1 cellular context compared by ENCODE assay signal in the genomic region with DNA sequence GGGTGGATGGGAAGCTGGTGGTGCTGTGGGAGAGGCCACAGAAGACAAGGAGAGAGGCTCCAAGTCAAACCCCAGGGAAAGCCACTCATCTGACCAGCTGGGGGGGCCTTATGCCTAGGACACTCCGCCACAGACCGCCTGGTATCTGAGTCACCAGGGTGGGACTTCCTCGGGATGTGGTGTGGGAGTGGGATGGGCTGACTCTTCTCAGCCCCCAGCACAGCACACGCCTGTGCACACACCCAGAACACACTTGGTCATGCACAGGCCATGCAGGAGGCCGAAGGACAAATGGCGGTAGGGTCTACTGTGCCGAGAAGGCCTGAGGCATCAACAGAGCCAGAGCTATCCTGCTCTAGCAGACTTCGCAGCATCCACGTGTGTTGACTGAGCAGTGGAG.
TF ChIP-seq lines count a peak whose summit lies in the region.

No MANE protein-coding gene starts in this region.

TF ChIP-seq in H1, 55 proteins besides CTCF, POLR2A, EP300 and RAD21:
- no peak for TF ChIP-seq CHD1 (IDR thresholded peaks at IDR 0.05; ENCODE audit: low read depth, low read length)
- TF ChIP-seq CEBPB (IDR thresholded peaks at IDR 0.05; ENCODE audit: low read depth, low read length): no peak
- TF ChIP-seq MAFK (IDR thresholded peaks at IDR 0.05; ENCODE audit: low read depth, low read length): no peak
- TF ChIP-seq KDM1A (IDR thresholded peaks at IDR 0.05; ENCODE audit: borderline replicate concordance, low read length): no peak
- TF ChIP-seq NRF1 (IDR thresholded peaks at IDR 0.05; ENCODE audit: low read depth, low read length): no peak
- TF ChIP-seq TCF12 (IDR thresholded peaks at IDR 0.05; ENCODE audit: low read depth, low read length): no peak
- no peak for TF ChIP-seq POLR2AphosphoS5 (IDR thresholded peaks at IDR 0.05; ENCODE audit: low read depth, low read length)
- TF ChIP-seq POU5F1 (IDR thresholded peaks at IDR 0.05; ENCODE audit: low read depth, low read length): no peak
- TF ChIP-seq RFX5 (IDR thresholded peaks at IDR 0.05; ENCODE audit: borderline replicate concordance, low read depth, low read length): no peak
- TF ChIP-seq BRCA1 (IDR thresholded peaks at IDR 0.05; ENCODE audit: low read depth, low read length): no peak
- TF ChIP-seq SAP30 (IDR thresholded peaks at IDR 0.05; ENCODE audit: insufficient read depth, insufficient replicate concordance, low read length): no peak
- TF ChIP-seq, protein P1, sequence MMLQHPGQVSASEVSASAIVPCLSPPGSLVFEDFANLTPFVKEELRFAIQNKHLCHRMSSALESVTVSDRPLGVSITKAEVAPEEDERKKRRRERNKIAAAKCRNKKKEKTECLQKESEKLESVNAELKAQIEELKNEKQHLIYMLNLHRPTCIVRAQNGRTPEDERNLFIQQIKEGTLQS (IDR thresholded peaks at IDR 0.05; ENCODE audit: insufficient read depth, low read depth, low read length): no peak
- no peak for TF ChIP-seq NANOG (IDR thresholded peaks at IDR 0.05; ENCODE audit: insufficient read depth, low read depth, low read length, poor library complexity, severe bottlenecking)
- no peak for TF ChIP-seq RBBP5 (IDR thresholded peaks at IDR 0.05; ENCODE audit: borderline replicate concordance, low read depth, low read length)
- TF ChIP-seq SIX5 (IDR thresholded peaks at IDR 0.05; ENCODE audit: low read depth, low read length): no peak
